11 cellular contexts compared by ENCODE assay signal in the genomic region with DNA sequence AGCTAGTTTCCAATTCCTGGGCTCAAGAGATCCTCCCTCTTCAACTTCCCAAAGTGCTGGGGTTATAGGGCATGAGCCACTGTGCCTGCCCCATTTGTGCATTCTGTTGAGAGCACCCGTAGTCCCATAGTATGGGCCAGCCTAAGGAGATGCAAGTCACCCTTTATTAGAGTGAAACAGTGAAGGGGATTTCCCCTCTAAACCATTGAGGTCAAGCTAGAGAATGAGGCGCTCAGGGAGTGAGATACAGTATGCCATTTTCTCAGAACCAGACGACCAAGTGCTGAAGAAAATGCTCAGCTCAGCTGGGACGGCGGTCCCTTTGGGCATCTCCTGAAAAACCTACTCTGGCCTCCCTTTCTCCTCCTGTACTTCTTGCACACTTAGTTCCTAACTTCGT. TPM values are rescaled to one million over a fixed set of nuclear protein-coding genes. Genes with fewer than 3 reads are reported as not detected.
DNase-seq lines count a peak whose midpoint lies in the region; ATAC-seq and TF ChIP-seq lines count a peak whose summit lies in the region.
"Had no signal": no experiment of that assay in that cellular context is flagged by ENCODE, and none has a peak within 500 bp of the region (broad histone marks: within the 10 kb centered on the region; RNA-seq: fewer than 3 reads in every experiment).

No MANE protein-coding gene starts in this region.

- H3K4me1 ChIP-seq in ovary (ENCODE audit: insufficient read depth): peaks cover 10% of the 10 kb centered on the region

- H3K27me3 ChIP-seq in ovary: no peaks in the 10 kb centered on the region
- H3K27me3 ChIP-seq: colonic mucosa had no signal

- H3K9me3 ChIP-seq in ovary: no peaks in the 10 kb centered on the region
- H3K9me3 ChIP-seq: colonic mucosa had no signal

- no peak overlapping the region for H3K27ac ChIP-seq in ovary
- H3K27ac ChIP-seq: colonic mucosa had no signal

- 87 to 91% (median 91%) methylated on average over 6 of the region's 6 CpGs for WGBS in ovary, 3 donors

- intact Hi-C loops in ovary (cut with DNase I): no loop called here

- in situ Hi-C loops in GM13977 (cut with MboI; ENCODE audit: low pct_unique_long_range_greater_than_20kb, low sequenced_read_pairs, unreplicated experiment): no loop called here

- peak; percentile 51 for ATAC-seq in GM19468 (IDR thresholded peaks at IDR 0.05; ENCODE audit: extremely low read depth, unreplicated experiment)
- peak; percentile 55 for ATAC-seq in HG03280 (IDR thresholded peaks at IDR 0.05; ENCODE audit: unreplicated experiment)
- ATAC-seq in GM21423 (IDR thresholded peaks at IDR 0.05; ENCODE audit: unreplicated experiment): no peak

- DNase-seq in GM13977 (ENCODE audit: low spot score) (peak; percentile 69), epidermal melanocyte (ENCODE audit: insufficient read length, low spot score) (peak; percentile 0), ovary (no peak), NCI-H524 (lab: John Stamatoyannopoulos, UW) (no peak)
- DNase-seq in activated CD8-positive, alpha-beta memory T cell treated with anti-CD3 and anti-CD28 coated beads for 24 hours: no peak
- DNase-seq: colonic mucosa, HCEC 1CT, MV-4-11 had no signal

- TF ChIP-seq CTCF in GM13977 (IDR thresholded peaks at IDR 0.05; ENCODE audit: extremely low read depth, insufficient read depth, missing control alignments) (no peak), ovary (IDR thresholded peaks at IDR 0.05) (no peak)

- no peak for TF ChIP-seq EP300 in ovary (IDR thresholded peaks at IDR 0.05)

- TF ChIP-seq POLR2A in ovary (IDR thresholded peaks at IDR 0.05): no peak

- H3K4me3 ChIP-seq in ovary: no peak overlapping the region
- H3K4me3 ChIP-seq: colonic mucosa had no signal

- H3K36me3 ChIP-seq in ovary: no peaks in the 10 kb centered on the region

RNA-seq across cellular contexts. Expression of a gene that starts 18.7 kb away (rescaled TPM):
- total RNA-seq in ovary: 10 to 100 TPM; 27.9 to 72.1 (median 47.1) TPM
- polyA plus RNA-seq in ovary: 10 to 100 TPM; 27.0 to 47.9 TPM

RNA-seq across cellular contexts. Expression of a gene that starts 48.8 kb away (rescaled TPM):
- 10 to 100 TPM; 18.5 to 39.1 (median 29.4) TPM for total RNA-seq in ovary
- polyA plus RNA-seq in ovary: 10 to 100 TPM; 16.0 to 18.9 TPM

Comparison
In these comparisons a context has a peak if more than half of its experiments do, and no peak if none do; other contexts are left out.
1. DNase-seq: peak in GM13977 (single experiment) and epidermal melanocyte (single experiment); none in ovary (0 of 5), NCI-H524 (0 of 2) and activated CD8-positive, alpha-beta memory T cell treated with anti-CD3 and anti-CD28 coated beads for 24 hours (single experiment).